In the genomic region with DNA sequence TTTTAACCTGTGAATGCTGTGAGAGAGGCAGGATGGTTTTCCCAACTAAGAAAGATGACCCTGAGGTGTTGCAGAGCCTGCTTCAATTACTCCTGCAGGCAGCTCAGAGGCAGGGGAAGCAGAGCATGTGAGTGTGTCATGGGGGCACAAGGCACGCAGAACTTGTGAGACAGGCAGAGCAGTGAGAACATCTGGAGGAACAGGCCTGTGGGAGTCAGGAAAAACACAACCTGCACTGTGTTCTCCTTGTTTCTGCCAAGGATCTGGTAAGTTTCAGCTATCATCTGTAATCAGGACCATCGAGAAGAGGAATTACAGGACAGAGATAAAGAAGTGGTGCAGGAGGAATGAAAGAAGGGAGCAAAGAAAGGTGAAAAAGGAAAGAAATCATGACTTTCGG, we compare ENCODE assay signal across 23 cellular contexts.
DNase-seq lines count a peak whose midpoint lies in the region; TF ChIP-seq lines count a peak whose summit lies in the region.
"Had no signal": no experiment of that assay in that cellular context is flagged by ENCODE, and none has a peak within 500 bp of the region (broad histone marks: within the 10 kb centered on the region; RNA-seq: fewer than 3 reads in every experiment).

No MANE protein-coding gene starts in this region.

- no peaks in the 10 kb centered on the region for H3K79me2 ChIP-seq in fibroblast of lung (ENCODE audit: control insufficient read depth, insufficient read depth, low read length)

- H3K4me1 Mint-ChIP-seq in mesothelial cell of epicardium = peaks cover 11% of the 10 kb centered on the region

- no peaks in the 10 kb centered on the region for H3K27me3 ChIP-seq in fibroblast of lung (ENCODE audit: control insufficient read depth, insufficient read depth, low read length)
- H3K27me3 ChIP-seq: ovary, sigmoid colon, uterus had no signal

- no peaks in the 10 kb centered on the region for H3K36me3 ChIP-seq in fibroblast of lung (ENCODE audit: control insufficient read depth, insufficient read depth, low read length)
- H3K36me3 ChIP-seq: left ventricle myocardium inferior, ovary, sigmoid colon, uterus had no signal

- H3K36me3 Mint-ChIP-seq in mesothelial cell of epicardium = no peaks in the 10 kb centered on the region

- H4K20me1 ChIP-seq in fibroblast of lung (ENCODE audit: control insufficient read depth, extremely low read depth, insufficient read depth, low read length) = no peaks in the 10 kb centered on the region

- peaks cover 31% of the 10 kb centered on the region for H3K9me3 Mint-ChIP-seq in mesothelial cell of epicardium

- H3K4me3 Mint-ChIP-seq in mesothelial cell of epicardium = no peak overlapping the region
- H3K4me3 Mint-ChIP-seq: T-helper 2 cell treated with Interferon-gamma antibody and Interleukin-4, amounts not matched to agents 5 μg/mL and 100 μg/mL, for 36 hours had no signal

- DNase-seq in EL (peak; percentile 23), SK-N-DZ (ENCODE audit: low spot score) (peak; percentile 86), fibroblast of lung (ENCODE audit: low read depth in 2 of 2) (peak; percentile 23 to 42), mesothelial cell of epicardium (ENCODE audit: low spot score in 2 of 2, unreplicated experiment in 2 of 2) (no peak), globus pallidus (ENCODE audit: low spot score) (no peak), SKM-1 treated with dmso at 0.1 percent for 144 hours (lab: John Stamatoyannopoulos, UW; ENCODE audit: unreplicated experiment) (no peak), NCI-H187 treated with DMSO at 0.1 percent for 48 hours (lab: John Stamatoyannopoulos, UW) (no peak), DMS79 treated with DMSO at 0.1 percent for 48 hours (lab: John Stamatoyannopoulos, UW) (no peak)
- DNase-seq: activated CD4-positive, CD25-positive, alpha-beta regulatory T cell; activated CD8-positive, alpha-beta memory T cell treated with anti-CD3 and anti-CD28 coated beads for 24 hours; central memory CD4-positive, alpha-beta T cell; DND-41; effector memory CD4-positive, alpha-beta T cell; GOT3; left ventricle myocardium inferior; NCI-H187; NCI-H526; ovary; SHP77; sigmoid colon; stimulated activated CD4-positive, alpha-beta T cell treated with anti-CD3 and anti-CD28 coated beads, Interleukin-2, amount 100 ng/mL, for 24 hours had no signal

- peak overlapping the region; percentile 85 for H2AFZ ChIP-seq in fibroblast of lung (ENCODE audit: low read length)

- H3K9ac ChIP-seq in fibroblast of lung (ENCODE audit: insufficient read depth, low read length) = no peak overlapping the region

- no peak overlapping the region for H3K27ac ChIP-seq in fibroblast of lung (ENCODE audit: insufficient read depth, low read length)
- H3K27ac ChIP-seq: left ventricle myocardium inferior, ovary, uterus had no signal

- no peaks in the 10 kb centered on the region for H3K9me3 ChIP-seq in fibroblast of lung (ENCODE audit: control insufficient read depth, insufficient read depth, low read depth, low read length)
- H3K9me3 ChIP-seq: left ventricle myocardium inferior, ovary, sigmoid colon, uterus had no signal

- H3K4me1 ChIP-seq in fibroblast of lung (ENCODE audit: control insufficient read depth, extremely low read depth, insufficient read depth, low read length) = peaks cover 7% of the 10 kb centered on the region
- H3K4me1 ChIP-seq: left ventricle myocardium inferior, uterus had no signal

- TF ChIP-seq CTCF in fibroblast of lung (conservative IDR thresholded peaks at IDR 0.05 in 1 of 2, IDR thresholded peaks at IDR 0.05 in 1 of 2; ENCODE audit: low read depth in 1 of 2, low read length in 2 of 2) (no peak), mesothelial cell of epicardium (IDR thresholded peaks at IDR 0.05; ENCODE audit: unreplicated experiment) (no peak)

- no peaks in the 10 kb centered on the region for H3K27me3 Mint-ChIP-seq in mesothelial cell of epicardium (ENCODE audit: low read depth)

- no peak overlapping the region for H3K4me3 ChIP-seq in fibroblast of lung (replicated peaks in 1 of 4; ENCODE audit: control extremely low read depth in 1 of 4, insufficient read depth in 1 of 4, low read depth in 3 of 4, low read length in 4 of 4)
- H3K4me3 ChIP-seq: left ventricle myocardium inferior, ovary, sigmoid colon, uterus had no signal

- H3K27ac Mint-ChIP-seq in mesothelial cell of epicardium = peak overlapping the region; percentile 5
- H3K27ac Mint-ChIP-seq: T-helper 2 cell treated with Interferon-gamma antibody and Interleukin-4, amounts not matched to agents 5 μg/mL and 100 μg/mL, for 36 hours had no signal

- no peak overlapping the region for H3K4me2 ChIP-seq in fibroblast of lung (ENCODE audit: extremely low read depth, insufficient read depth, low read length)

Comparison
In these comparisons a context has a peak if more than half of its experiments do, and no peak if none do; other contexts are left out.
1. DNase-seq: peak in EL (single experiment), SK-N-DZ (single experiment) and fibroblast of lung (2 of 2); none in mesothelial cell of epicardium (0 of 2), globus pallidus (single experiment), SKM-1 treated with dmso at 0.1 percent for 144 hours (single experiment), NCI-H187 treated with DMSO at 0.1 percent for 48 hours (single experiment) and DMS79 treated with DMSO at 0.1 percent for 48 hours (single experiment).